ENCODE assay signal across 10 cellular contexts in the genomic region with DNA sequence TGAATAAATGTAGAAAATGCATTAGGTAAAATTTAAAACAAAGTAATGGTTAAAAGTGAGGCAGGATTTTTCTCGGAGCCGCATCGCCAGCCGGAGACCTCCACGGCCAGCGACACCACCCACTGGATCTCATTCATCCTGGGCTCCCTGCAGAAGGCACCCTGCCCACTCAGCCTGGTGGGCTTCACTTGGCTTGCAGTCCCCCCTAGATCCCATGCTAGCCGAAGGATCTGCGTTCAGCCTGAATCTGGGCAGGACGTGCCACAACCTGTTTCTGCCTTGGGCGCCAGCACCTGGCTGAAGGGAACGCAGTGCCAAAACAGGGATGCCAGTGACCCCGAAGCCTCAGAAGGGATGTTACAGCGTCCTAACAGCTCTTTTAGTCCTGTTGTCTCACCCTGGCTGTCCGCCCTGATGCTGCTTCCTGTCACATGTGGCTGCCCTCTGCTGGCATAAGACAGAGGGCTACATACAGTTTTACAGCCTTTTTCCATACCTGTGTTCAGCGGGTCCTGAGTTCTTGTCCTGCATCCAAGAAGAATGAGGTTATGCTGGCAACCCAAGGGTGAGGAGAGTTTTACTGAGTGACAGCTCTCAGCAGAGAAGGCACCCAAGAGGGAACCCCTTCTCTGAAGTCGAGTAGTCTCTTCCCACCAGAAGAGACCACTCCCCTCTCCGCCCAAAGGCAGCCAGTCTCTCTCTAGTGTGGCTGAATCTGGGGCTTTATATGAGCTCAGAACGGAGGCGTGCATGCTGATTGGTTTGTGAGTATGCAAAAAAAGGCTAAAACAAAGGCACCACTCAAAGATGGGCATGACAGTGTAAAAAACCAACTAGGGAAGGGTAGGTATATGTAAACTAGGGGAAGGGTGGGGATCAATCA.
DNase-seq lines count a peak whose midpoint lies in the region; ATAC-seq and TF ChIP-seq lines count a peak whose summit lies in the region.
"Had no signal": no experiment of that assay in that cellular context is flagged by ENCODE, and none has a peak within 500 bp of the region (broad histone marks: within the 10 kb centered on the region; RNA-seq: fewer than 3 reads in every experiment).

No MANE protein-coding gene starts in this region.

- intact Hi-C loops in testis (cut with DNase I; ENCODE audit: low total_unique reads) (no loop called here), thyroid gland (cut with DNase I) (no loop called here)

- no peaks in the 10 kb centered on the region for H3K36me3 Mint-ChIP-seq in activated naive CD4-positive, alpha-beta T cell treated with anti-CD3 and anti-CD28 coated beads, Interleukin-2, amount 10 ng/mL, durations not matched to agents 7 days and 5 days
- no peaks in the 10 kb centered on the region for H3K36me3 Mint-ChIP-seq in activated CD8-positive, alpha-beta T cell treated with anti-CD3 and anti-CD28 coated beads, Interleukin-2, amount 10 ng/mL, durations not matched to agents 7 days and 5 days (ENCODE audit: low read depth)

- ATAC-seq in HG03565 (IDR thresholded peaks at IDR 0.05; ENCODE audit: unreplicated experiment) (peak; percentile 88), HG03280 (IDR thresholded peaks at IDR 0.05; ENCODE audit: unreplicated experiment) (no peak)
- ATAC-seq in activated CD8-positive, alpha-beta T cell treated with anti-CD3 and anti-CD28 coated beads, Interleukin-2, amount 10 ng/mL, durations not matched to agents 7 days and 5 days = no peak

- no peak overlapping the region for H3K4me3 Mint-ChIP-seq in activated naive CD4-positive, alpha-beta T cell treated with anti-CD3 and anti-CD28 coated beads, Interleukin-2, amount 10 ng/mL, durations not matched to agents 7 days and 5 days
- H3K4me3 Mint-ChIP-seq in activated CD8-positive, alpha-beta T cell treated with anti-CD3 and anti-CD28 coated beads, Interleukin-2, amount 10 ng/mL, durations not matched to agents 7 days and 5 days = no peak overlapping the region

- POLR2A ChIA-PET in activated CD8-positive, alpha-beta T cell treated with anti-CD3 and anti-CD28 coated beads, Interleukin-2, amount 10 ng/mL, durations not matched to agents 7 days and 5 days (lab: Charles Lee) = no interaction called here

- peaks cover 3% of the 10 kb centered on the region for H3K27me3 Mint-ChIP-seq in activated naive CD4-positive, alpha-beta T cell treated with anti-CD3 and anti-CD28 coated beads, Interleukin-2, amount 10 ng/mL, durations not matched to agents 7 days and 5 days
- H3K27me3 Mint-ChIP-seq in activated CD8-positive, alpha-beta T cell treated with anti-CD3 and anti-CD28 coated beads, Interleukin-2, amount 10 ng/mL, durations not matched to agents 7 days and 5 days (ENCODE audit: low read depth) = peaks cover 4% of the 10 kb centered on the region

- TF ChIP-seq CTCF in testis (IDR thresholded peaks at IDR 0.05) (no peak), thyroid gland (IDR thresholded peaks at IDR 0.05) (no peak)

- H3K9me3 ChIP-seq in testis (no peaks in the 10 kb centered on the region), thyroid gland (no peaks in the 10 kb centered on the region)

- H3K4me3 ChIP-seq in testis (no peak overlapping the region), thyroid gland (replicated peaks in 1 of 3) (no peak overlapping the region)
- H3K4me3 ChIP-seq: stomach had no signal

- CTCF ChIA-PET in activated naive CD4-positive, alpha-beta T cell treated with anti-CD3 and anti-CD28 coated beads, Interleukin-2, amount 10 ng/mL, durations not matched to agents 7 days and 5 days (lab: Charles Lee) = no interaction called here
- CTCF ChIA-PET in activated CD8-positive, alpha-beta T cell treated with anti-CD3 and anti-CD28 coated beads, Interleukin-2, amount 10 ng/mL, durations not matched to agents 7 days and 5 days (lab: Charles Lee) = interaction anchor here (0.6 to 1.2 kb wide), 3 partner anchors 46 to 294 kb away, joined by 3 to 4 read pairs (median 3); no protein-coding TSS in a partner anchor

- no peak overlapping the region for H3K27ac Mint-ChIP-seq in activated naive CD4-positive, alpha-beta T cell treated with anti-CD3 and anti-CD28 coated beads, Interleukin-2, amount 10 ng/mL, durations not matched to agents 7 days and 5 days
- H3K27ac Mint-ChIP-seq in activated CD8-positive, alpha-beta T cell treated with anti-CD3 and anti-CD28 coated beads, Interleukin-2, amount 10 ng/mL, durations not matched to agents 7 days and 5 days = no peak overlapping the region

- no peaks in the 10 kb centered on the region for H3K9me3 Mint-ChIP-seq in activated naive CD4-positive, alpha-beta T cell treated with anti-CD3 and anti-CD28 coated beads, Interleukin-2, amount 10 ng/mL, durations not matched to agents 7 days and 5 days
- no peaks in the 10 kb centered on the region for H3K9me3 Mint-ChIP-seq in activated CD8-positive, alpha-beta T cell treated with anti-CD3 and anti-CD28 coated beads, Interleukin-2, amount 10 ng/mL, durations not matched to agents 7 days and 5 days (ENCODE audit: insufficient read depth)

- H3K27ac ChIP-seq in testis (no peak overlapping the region), thyroid gland (no peak overlapping the region)
- H3K27ac ChIP-seq: RWPE1, stomach had no signal

- DNase-seq in activated naive CD4-positive, alpha-beta T cell treated with anti-CD3 and anti-CD28 coated beads, Interleukin-2, amount 10 ng/mL, durations not matched to agents 7 days and 5 days = peak; percentile 29
- no peak for DNase-seq in activated naive CD4-positive, alpha-beta T cell treated with Interleukin-2 at 50 U/mL for 16 hours
- peak; percentile 46 for DNase-seq in activated CD8-positive, alpha-beta T cell treated with anti-CD3 and anti-CD28 coated beads, Interleukin-2, amount 10 ng/mL, durations not matched to agents 7 days and 5 days
- DNase-seq in testis = peak; percentile 18
- no peak for DNase-seq in thyroid gland
- DNase-seq in epidermal melanocyte (ENCODE audit: insufficient read length, low spot score) = no peak
- DNase-seq: stomach had no signal

- no peaks in the 10 kb centered on the region for H3K4me1 ChIP-seq in testis
- H3K4me1 ChIP-seq in thyroid gland = no peaks in the 10 kb centered on the region
- H3K4me1 ChIP-seq: stomach had no signal

- no peaks in the 10 kb centered on the region for H3K27me3 ChIP-seq in testis
- H3K27me3 ChIP-seq in thyroid gland = no peaks in the 10 kb centered on the region
- H3K27me3 ChIP-seq: stomach had no signal

- no peaks in the 10 kb centered on the region for H3K4me1 Mint-ChIP-seq in activated naive CD4-positive, alpha-beta T cell treated with anti-CD3 and anti-CD28 coated beads, Interleukin-2, amount 10 ng/mL, durations not matched to agents 7 days and 5 days
- H3K4me1 Mint-ChIP-seq in activated CD8-positive, alpha-beta T cell treated with anti-CD3 and anti-CD28 coated beads, Interleukin-2, amount 10 ng/mL, durations not matched to agents 7 days and 5 days (ENCODE audit: low read depth) = no peaks in the 10 kb centered on the region

- 60 to 77% methylated on average over 9 to 19 of the region's 19 CpGs for WGBS in testis, 2 donors
- 91% methylated on average over 18 to 19 of the region's 19 CpGs for WGBS in thyroid gland, 2 donors

- no peak for TF ChIP-seq POLR2A in testis (IDR thresholded peaks at IDR 0.05)
- TF ChIP-seq POLR2A in thyroid gland (IDR thresholded peaks at IDR 0.05) = no peak

- H3K36me3 ChIP-seq in testis (ENCODE audit: low read depth, missing control alignments) (no peaks in the 10 kb centered on the region), thyroid gland (no peaks in the 10 kb centered on the region)
- H3K36me3 ChIP-seq: stomach had no signal

Comparison
In these comparisons a context has a peak if more than half of its experiments do, and no peak if none do; other contexts are left out.
1. DNase-seq: peak in activated naive CD4-positive, alpha-beta T cell treated with anti-CD3 and anti-CD28 coated beads, Interleukin-2, amount 10 ng/mL, durations not matched to agents 7 days and 5 days (single experiment), activated CD8-positive, alpha-beta T cell treated with anti-CD3 and anti-CD28 coated beads, Interleukin-2, amount 10 ng/mL, durations not matched to agents 7 days and 5 days (single experiment) and testis (single experiment); none in activated naive CD4-positive, alpha-beta T cell treated with Interleukin-2 at 50 U/mL for 16 hours (single experiment), thyroid gland (0 of 2) and epidermal melanocyte (single experiment).